In genomic region chr6:35736982-35737412, GRCh38 we compare ENCODE assay signal across 1 cellular context.
TF ChIP-seq lines count a peak whose summit lies in the region.

ARMC12 (plus strand) TSS chr6:35737032; CDS start chr6:35737109, 77 bp downstream.

TF ChIP-seq in H1, 55 proteins besides CTCF, POLR2A, EP300 and RAD21:
- TF ChIP-seq RXRA (IDR thresholded peaks at IDR 0.05; ENCODE audit: insufficient read depth, low read depth, low read length) (no peak), JUND (IDR thresholded peaks at IDR 0.05; ENCODE audit: low read length) (no peak)
